Comparison of ENCODE assay signal across 18 cellular contexts in genomic region chr18:49028091-49028490, GRCh38.
A peak's percentile ranks its signal among the peaks of the same experiment; 100 is the strongest.
DNase-seq lines count a peak whose midpoint lies in the region; ATAC-seq and TF ChIP-seq lines count a peak whose summit lies in the region.
"Had no signal": no experiment of that assay in that cellular context is flagged by ENCODE, and none has a peak within 500 bp of the region (broad histone marks: within the 10 kb centered on the region; RNA-seq: fewer than 3 reads in every experiment).

No MANE protein-coding gene starts in this region.

- H3K36me3 ChIP-seq in BLaER1: peaks cover 28% of the 10 kb centered on the region
- no peaks in the 10 kb centered on the region for H3K36me3 ChIP-seq in endodermal cell (ENCODE audit: control insufficient read depth, insufficient read depth, low read length)

- H3K27me3 ChIP-seq in BLaER1 (no peaks in the 10 kb centered on the region), endodermal cell (ENCODE audit: control insufficient read depth, insufficient read depth, low read length, poor library complexity, severe bottlenecking) (no peaks in the 10 kb centered on the region), foreskin keratinocyte (no peaks in the 10 kb centered on the region)

- DNase-seq in activated CD8-positive, alpha-beta memory T cell treated with anti-CD3 and anti-CD28 coated beads, Interleukin-2, amount 10 ng/mL, durations not matched to agents 7 days and 5 days: peak; percentile 31
- DNase-seq in activated CD8-positive, alpha-beta memory T cell treated with anti-CD3 and anti-CD28 coated beads, Interleukin-2, amount 50 U/mL, for 48 hours: no peak
- DNase-seq in endodermal cell (peak; percentile 32), osteocyte (ENCODE audit: extremely low spot score, unreplicated experiment) (peak; percentile 67), erythroblast (lab: John Stamatoyannopoulos, UW) (no peak), foreskin keratinocyte (no peak)
- DNase-seq: ACHN, COR-L47, DMS153, DMS79 treated with DMSO at 0.1 percent for 48 hours, EL had no signal

- H3K9me3 Mint-ChIP-seq in activated CD8-positive, alpha-beta memory T cell treated with anti-CD3 and anti-CD28 coated beads, Interleukin-2, amount 10 ng/mL, durations not matched to agents 7 days and 5 days (ENCODE audit: low read depth): no peaks in the 10 kb centered on the region
- H3K9me3 Mint-ChIP-seq in endodermal cell: no peaks in the 10 kb centered on the region
- no peaks in the 10 kb centered on the region for H3K9me3 Mint-ChIP-seq in osteocyte (ENCODE audit: unreplicated experiment)
- H3K9me3 Mint-ChIP-seq: CD8-positive, alpha-beta T cell had no signal

- CTCF ChIA-PET in activated CD8-positive, alpha-beta memory T cell treated with anti-CD3 and anti-CD28 coated beads, Interleukin-2, amount 10 ng/mL, durations not matched to agents 7 days and 5 days (lab: Charles Lee): interaction anchor here (1.5 to 2.2 kb wide), 2 partner anchors 13 to 151 kb away, joined by 6 read pairs; no protein-coding TSS in a partner anchor

- H3K27ac ChIP-seq in BLaER1 (peak overlapping the region; percentile 100), endodermal cell (ENCODE audit: low read depth, low read length) (no peak overlapping the region), foreskin keratinocyte (no peak overlapping the region)

- H3K9me3 ChIP-seq in BLaER1 (peaks cover 17% of the 10 kb centered on the region; the same call in 1 of the 2 replicates), endodermal cell (ENCODE audit: control insufficient read depth, low read length) (no peaks in the 10 kb centered on the region)

- peak overlapping the region; percentile 86 for H3K4me2 ChIP-seq in BLaER1
- H3K4me2 ChIP-seq: GM23338 had no signal

- no peaks in the 10 kb centered on the region for H3K36me3 Mint-ChIP-seq in activated CD8-positive, alpha-beta memory T cell treated with anti-CD3 and anti-CD28 coated beads, Interleukin-2, amount 10 ng/mL, durations not matched to agents 7 days and 5 days
- H3K36me3 Mint-ChIP-seq in endodermal cell (ENCODE audit: low read depth) (no peaks in the 10 kb centered on the region), osteocyte (ENCODE audit: unreplicated experiment) (no peaks in the 10 kb centered on the region)
- H3K36me3 Mint-ChIP-seq: CD14-positive monocyte; CD8-positive, alpha-beta T cell had no signal

- TF ChIP-seq POLR2A in erythroblast (IDR thresholded peaks at IDR 0.05; ENCODE audit: low read length): no peak

- no peaks in the 10 kb centered on the region for H4K20me1 ChIP-seq in BLaER1

- no peak overlapping the region for H3K4me3 Mint-ChIP-seq in activated CD8-positive, alpha-beta memory T cell treated with anti-CD3 and anti-CD28 coated beads, Interleukin-2, amount 10 ng/mL, durations not matched to agents 7 days and 5 days
- H3K4me3 Mint-ChIP-seq in endodermal cell: no peak overlapping the region
- no peak overlapping the region for H3K4me3 Mint-ChIP-seq in osteocyte (ENCODE audit: unreplicated experiment)
- H3K4me3 Mint-ChIP-seq: B cell; CD14-positive monocyte; CD8-positive, alpha-beta T cell; GM23338; H9 had no signal

- no peak overlapping the region for H3K27ac Mint-ChIP-seq in activated CD8-positive, alpha-beta memory T cell treated with anti-CD3 and anti-CD28 coated beads, Interleukin-2, amount 10 ng/mL, durations not matched to agents 7 days and 5 days
- H3K27ac Mint-ChIP-seq in endodermal cell (no peak overlapping the region), osteocyte (ENCODE audit: unreplicated experiment) (no peak overlapping the region)
- H3K27ac Mint-ChIP-seq: CD8-positive, alpha-beta T cell; GM23338; H9 had no signal

- H3K4me1 ChIP-seq in BLaER1 (peaks cover 93% of the 10 kb centered on the region), endodermal cell (ENCODE audit: control insufficient read depth, insufficient read depth, low read length) (no peaks in the 10 kb centered on the region), foreskin keratinocyte (no peaks in the 10 kb centered on the region)

- H3K4me1 Mint-ChIP-seq in activated CD8-positive, alpha-beta memory T cell treated with anti-CD3 and anti-CD28 coated beads, Interleukin-2, amount 10 ng/mL, durations not matched to agents 7 days and 5 days: peaks cover 22% of the 10 kb centered on the region
- H3K4me1 Mint-ChIP-seq in endodermal cell (no peaks in the 10 kb centered on the region), osteocyte (ENCODE audit: unreplicated experiment) (peaks cover 3% of the 10 kb centered on the region)

- 94 to 100% methylated on average over 3 to 5 of the region's 5 CpGs for WGBS in endodermal cell (ENCODE audit: insufficient coverage in 1 of 2, insufficient read length in 1 of 2), 2 experiments

- no peak overlapping the region; the same call in 1 of the 2 replicates for H3K9ac ChIP-seq in BLaER1
- H3K9ac ChIP-seq in endodermal cell (ENCODE audit: extremely low read depth, low read length, poor library complexity, severe bottlenecking): no peak overlapping the region

- H3K4me3 ChIP-seq in BLaER1 (peak overlapping the region; percentile 75; the same call in 1 of the 2 replicates), endodermal cell (ENCODE audit: low read length) (no peak overlapping the region)
- H3K4me3 ChIP-seq: GM23338 had no signal

- TF ChIP-seq CTCF in endodermal cell (conservative IDR thresholded peaks at IDR 0.05): no peak
- TF ChIP-seq CTCF in osteocyte (IDR thresholded peaks at IDR 0.05): no peak
- TF ChIP-seq CTCF in foreskin keratinocyte (conservative IDR thresholded peaks at IDR 0.05): no peak

- peaks cover 6% of the 10 kb centered on the region for H3K27me3 Mint-ChIP-seq in activated CD8-positive, alpha-beta memory T cell treated with anti-CD3 and anti-CD28 coated beads, Interleukin-2, amount 10 ng/mL, durations not matched to agents 7 days and 5 days
- H3K27me3 Mint-ChIP-seq in endodermal cell (ENCODE audit: insufficient read depth) (no peaks in the 10 kb centered on the region), osteocyte (ENCODE audit: unreplicated experiment) (no peaks in the 10 kb centered on the region)
- H3K27me3 Mint-ChIP-seq: B cell had no signal

- no peak for ATAC-seq in activated CD8-positive, alpha-beta memory T cell treated with anti-CD3 and anti-CD28 coated beads, Interleukin-2, amount 10 ng/mL, durations not matched to agents 7 days and 5 days
- ATAC-seq in HG03469 (IDR thresholded peaks at IDR 0.05; ENCODE audit: unreplicated experiment) (no peak), foreskin keratinocyte (no peak)
- ATAC-seq: CD8-positive, alpha-beta T cell; GM23338 had no signal

Comparison
In these comparisons a context has a peak if more than half of its experiments do, and no peak if none do; other contexts are left out.
1. DNase-seq: peak in activated CD8-positive, alpha-beta memory T cell treated with anti-CD3 and anti-CD28 coated beads, Interleukin-2, amount 10 ng/mL, durations not matched to agents 7 days and 5 days (single experiment), endodermal cell (single experiment) and osteocyte (single experiment); none in activated CD8-positive, alpha-beta memory T cell treated with anti-CD3 and anti-CD28 coated beads, Interleukin-2, amount 50 U/mL, for 48 hours (single experiment), erythroblast (0 of 2) and foreskin keratinocyte (0 of 2).